ENCODE assay signal across 8 cellular contexts in the genomic region with DNA sequence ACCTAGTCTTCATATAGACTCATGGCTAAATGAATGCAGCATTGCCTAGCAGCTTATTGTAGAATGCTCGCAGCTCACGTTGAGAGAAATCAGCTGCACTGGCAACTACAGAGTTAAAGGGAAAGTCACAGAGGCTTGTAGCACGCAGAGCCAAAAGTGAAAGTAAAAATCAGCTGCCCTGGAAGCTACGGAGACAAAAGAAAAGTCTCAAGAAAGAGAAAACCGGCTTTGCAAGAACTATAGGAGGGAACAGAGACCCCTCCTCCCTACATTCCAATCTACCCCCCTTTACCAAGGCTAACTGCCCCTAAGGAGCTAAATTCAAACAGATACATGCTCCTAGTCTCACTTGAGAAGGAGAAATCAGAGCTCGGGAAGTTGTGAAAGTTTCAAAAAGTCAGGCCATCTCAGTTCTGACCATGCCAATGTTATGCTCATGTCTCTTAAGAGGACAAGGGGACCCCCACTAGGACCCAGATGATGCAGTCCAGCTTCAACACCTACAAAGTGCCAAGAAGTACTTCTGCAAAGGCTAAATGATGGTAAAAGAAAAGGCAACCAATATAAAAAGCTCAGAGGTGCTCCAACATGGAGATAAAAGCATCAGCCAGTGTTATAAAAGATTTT.
DNase-seq lines count a peak whose midpoint lies in the region; ATAC-seq and TF ChIP-seq lines count a peak whose summit lies in the region.

No MANE protein-coding gene starts in this region.

- peak overlapping the region; percentile 83 for H3K4me3 Mint-ChIP-seq in activated T-helper 2 cell treated with anti-CD3 and anti-CD28 coated beads, Interferon-gamma antibody, Interleukin-2, Interleukin-4, amounts not matched to agents 10 μg/mL and 5 μg/mL and 100 μg/mL, durations not matched to agents 14 hours and 24 hours and 36 hours (ENCODE audit: low read depth)

- H3K27me3 ChIP-seq in DND-41 (ENCODE audit: insufficient read depth, low read length, poor library complexity) (no peaks in the 10 kb centered on the region), Karpas-422 (ENCODE audit: low read length) (no peaks in the 10 kb centered on the region)

- H3K36me3 ChIP-seq in DND-41 (ENCODE audit: insufficient read depth, low read length) (no peaks in the 10 kb centered on the region), Karpas-422 (ENCODE audit: insufficient read depth, low read length) (no peaks in the 10 kb centered on the region)

- H3K9me2 ChIP-seq in Karpas-422 (replicated peaks; ENCODE audit: insufficient read depth, low read length) = no peaks in the 10 kb centered on the region

- H3K4me3 ChIP-seq in DND-41 (ENCODE audit: low read depth in 1 of 2, low read length in 2 of 2) (peak overlapping the region in 1 of 2 experiments; percentile 54; a peak in 3 of 4 replicates), Karpas-422 (ENCODE audit: low read length) (no peak overlapping the region)

- H3K27ac ChIP-seq in DND-41 (ENCODE audit: low read length) (peak overlapping the region; percentile 93), Karpas-422 (ENCODE audit: low read length) (no peak overlapping the region)

- H3K9ac ChIP-seq in DND-41 (ENCODE audit: low read depth, low read length) = peak overlapping the region; percentile 63
- H3K9ac ChIP-seq in Karpas-422 (ENCODE audit: low read length) = no peak overlapping the region

- DNase-seq in DND-41 = peak; percentile 60
- no peak for DNase-seq in activated T-helper 2 cell treated with anti-CD3 and anti-CD28 coated beads, Interferon-gamma antibody, Interleukin-2, Interleukin-4, amounts not matched to agents 10 μg/mL and 5 μg/mL and 100 μg/mL, durations not matched to agents 14 hours and 24 hours and 36 hours (ENCODE audit: low spot score)
- DNase-seq in medulla oblongata (ENCODE audit: extremely low spot score) = peak; percentile 23
- DNase-seq in Karpas-422 = no peak

- H3K36me3 Mint-ChIP-seq in activated T-helper 2 cell treated with anti-CD3 and anti-CD28 coated beads, Interferon-gamma antibody, Interleukin-2, Interleukin-4, amounts not matched to agents 10 μg/mL and 5 μg/mL and 100 μg/mL, durations not matched to agents 14 hours and 24 hours and 36 hours (ENCODE audit: low read depth) = no peaks in the 10 kb centered on the region

- H3K4me1 Mint-ChIP-seq in activated T-helper 2 cell treated with anti-CD3 and anti-CD28 coated beads, Interferon-gamma antibody, Interleukin-2, Interleukin-4, amounts not matched to agents 10 μg/mL and 5 μg/mL and 100 μg/mL, durations not matched to agents 14 hours and 24 hours and 36 hours (ENCODE audit: low read depth) = peaks cover 22% of the 10 kb centered on the region

- H3K9me3 Mint-ChIP-seq in activated T-helper 2 cell treated with anti-CD3 and anti-CD28 coated beads, Interferon-gamma antibody, Interleukin-2, Interleukin-4, amounts not matched to agents 10 μg/mL and 5 μg/mL and 100 μg/mL, durations not matched to agents 14 hours and 24 hours and 36 hours = no peaks in the 10 kb centered on the region

- ATAC-seq in DND-41 (ENCODE audit: insufficient read depth, low read depth) (peak; percentile 89), HG02610 (IDR thresholded peaks at IDR 0.05; ENCODE audit: unreplicated experiment) (peak; percentile 90), SK-N-SH treated with all-trans-retinoic acid at 6 μM for 48 hours (no peak), GM18907 (IDR thresholded peaks at IDR 0.05; ENCODE audit: unreplicated experiment) (no peak), GM18873 (IDR thresholded peaks at IDR 0.05; ENCODE audit: low FRiP score, unreplicated experiment) (no peak)

- H3K4me2 ChIP-seq in DND-41 (ENCODE audit: insufficient read depth, low read length) (peak overlapping the region; percentile 67), Karpas-422 (ENCODE audit: low read depth, low read length, poor library complexity, severe bottlenecking) (no peak overlapping the region)

- H4K20me1 ChIP-seq in DND-41 (ENCODE audit: insufficient read depth, low read length) (no peaks in the 10 kb centered on the region), Karpas-422 (ENCODE audit: insufficient read depth, low read depth, low read length) (no peaks in the 10 kb centered on the region)

- H3K4me1 ChIP-seq in DND-41 (ENCODE audit: insufficient read depth, low read length) (peaks cover 41% of the 10 kb centered on the region), Karpas-422 (ENCODE audit: low read length) (no peaks in the 10 kb centered on the region)

- H3K27me3 Mint-ChIP-seq in activated T-helper 2 cell treated with anti-CD3 and anti-CD28 coated beads, Interferon-gamma antibody, Interleukin-2, Interleukin-4, amounts not matched to agents 10 μg/mL and 5 μg/mL and 100 μg/mL, durations not matched to agents 14 hours and 24 hours and 36 hours (ENCODE audit: low read depth) = no peaks in the 10 kb centered on the region

- TF ChIP-seq CTCF in DND-41 (IDR thresholded peaks at IDR 0.05; ENCODE audit: borderline replicate concordance, extremely low read depth, low read length, poor library complexity, severe bottlenecking) = no peak

- H3K79me2 ChIP-seq in DND-41 (ENCODE audit: insufficient read depth, low read length) (no peaks in the 10 kb centered on the region), Karpas-422 (ENCODE audit: low read length) (no peaks in the 10 kb centered on the region)

- peak overlapping the region; percentile 87 for H3K27ac Mint-ChIP-seq in activated T-helper 2 cell treated with anti-CD3 and anti-CD28 coated beads, Interferon-gamma antibody, Interleukin-2, Interleukin-4, amounts not matched to agents 10 μg/mL and 5 μg/mL and 100 μg/mL, durations not matched to agents 14 hours and 24 hours and 36 hours

- intact Hi-C loops in activated T-helper 2 cell treated with anti-CD3 and anti-CD28 coated beads, Interferon-gamma antibody, Interleukin-2, Interleukin-4, amounts not matched to agents 10 μg/mL and 5 μg/mL and 100 μg/mL, durations not matched to agents 14 hours and 24 hours and 36 hours (cut with micrococcal nuclease) = loop anchor here (5.0 kb wide), 1 partner anchor 33 kb away; no protein-coding TSS in a partner anchor

- H2AFZ ChIP-seq in DND-41 (ENCODE audit: low read depth, low read length) = peak overlapping the region; percentile 77
- H2AFZ ChIP-seq in Karpas-422 (ENCODE audit: low read length) = no peak overlapping the region

- H3K9me3 ChIP-seq in DND-41 (ENCODE audit: insufficient read depth, low read length, severe bottlenecking) (no peaks in the 10 kb centered on the region), Karpas-422 (ENCODE audit: low read length) (no peaks in the 10 kb centered on the region)

TF ChIP-seq in SK-N-SH treated with all-trans-retinoic acid at 6 μM for 48 hours, 23 proteins besides CTCF, POLR2A, EP300 and RAD21 (continues in another document):
- no peak for TF ChIP-seq ZFP3 (CRISPR knock-in tag; IDR thresholded peaks at IDR 0.05)
- TF ChIP-seq ISL1 (CRISPR knock-in tag; IDR thresholded peaks at IDR 0.05) = no peak
- TF ChIP-seq ZC3H10 (CRISPR knock-in tag; IDR thresholded peaks at IDR 0.05) = no peak
- TF ChIP-seq, protein P1, sequence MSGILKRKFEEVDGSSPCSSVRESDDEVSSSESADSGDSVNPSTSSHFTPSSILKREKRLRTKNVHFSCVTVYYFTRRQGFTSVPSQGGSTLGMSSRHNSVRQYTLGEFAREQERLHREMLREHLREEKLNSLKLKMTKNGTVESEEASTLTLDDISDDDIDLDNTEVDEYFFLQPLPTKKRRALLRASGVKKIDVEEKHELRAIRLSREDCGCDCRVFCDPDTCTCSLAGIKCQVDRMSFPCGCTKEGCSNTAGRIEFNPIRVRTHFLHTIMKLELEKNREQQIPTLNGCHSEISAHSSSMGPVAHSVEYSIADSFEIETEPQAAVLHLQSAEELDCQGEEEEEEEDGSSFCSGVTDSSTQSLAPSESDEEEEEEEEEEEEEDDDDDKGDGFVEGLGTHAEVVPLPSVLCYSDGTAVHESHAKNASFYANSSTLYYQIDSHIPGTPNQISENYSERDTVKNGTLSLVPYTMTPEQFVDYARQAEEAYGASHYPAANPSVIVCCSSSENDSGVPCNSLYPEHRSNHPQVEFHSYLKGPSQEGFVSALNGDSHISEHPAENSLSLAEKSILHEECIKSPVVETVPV (CRISPR knock-in tag; IDR thresholded peaks at IDR 0.05) = no peak
- no peak for TF ChIP-seq ZNF70 (CRISPR knock-in tag; IDR thresholded peaks at IDR 0.05)
- TF ChIP-seq BACH2 (CRISPR knock-in tag; IDR thresholded peaks at IDR 0.05; ENCODE audit: borderline replicate concordance) = no peak
- no peak for TF ChIP-seq ZNF8 (CRISPR knock-in tag; IDR thresholded peaks at IDR 0.05)
- no peak for TF ChIP-seq CREB5 (CRISPR knock-in tag; IDR thresholded peaks at IDR 0.05; ENCODE audit: low read depth)
- TF ChIP-seq, protein P2, sequence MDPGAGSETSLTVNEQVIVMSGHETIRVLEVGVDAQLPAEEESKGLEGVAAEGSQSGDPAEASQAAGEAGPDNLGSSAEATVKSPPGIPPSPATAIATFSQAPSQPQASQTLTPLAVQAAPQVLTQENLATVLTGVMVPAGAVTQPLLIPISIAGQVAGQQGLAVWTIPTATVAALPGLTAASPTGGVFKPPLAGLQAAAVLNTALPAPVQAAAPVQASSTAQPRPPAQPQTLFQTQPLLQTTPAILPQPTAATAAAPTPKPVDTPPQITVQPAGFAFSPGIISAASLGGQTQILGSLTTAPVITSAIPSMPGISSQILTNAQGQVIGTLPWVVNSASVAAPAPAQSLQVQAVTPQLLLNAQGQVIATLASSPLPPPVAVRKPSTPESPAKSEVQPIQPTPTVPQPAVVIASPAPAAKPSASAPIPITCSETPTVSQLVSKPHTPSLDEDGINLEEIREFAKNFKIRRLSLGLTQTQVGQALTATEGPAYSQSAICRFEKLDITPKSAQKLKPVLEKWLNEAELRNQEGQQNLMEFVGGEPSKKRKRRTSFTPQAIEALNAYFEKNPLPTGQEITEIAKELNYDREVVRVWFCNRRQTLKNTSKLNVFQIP (CRISPR knock-in tag; IDR thresholded peaks at IDR 0.05; ENCODE audit: borderline replicate concordance, low read depth) = no peak
- no peak for TF ChIP-seq OSR1 (CRISPR knock-in tag; IDR thresholded peaks at IDR 0.05)
- no peak for TF ChIP-seq GLIS3 (CRISPR knock-in tag; IDR thresholded peaks at IDR 0.05)
- TF ChIP-seq TOX (CRISPR knock-in tag; IDR thresholded peaks at IDR 0.05; ENCODE audit: borderline replicate concordance) = no peak
- no peak for TF ChIP-seq RARB (CRISPR knock-in tag; IDR thresholded peaks at IDR 0.05)

Comparison
In these comparisons a context has a peak if more than half of its experiments do, and no peak if none do; other contexts are left out.
1. ATAC-seq: peak in DND-41 (single experiment) and HG02610 (single experiment); none in SK-N-SH treated with all-trans-retinoic acid at 6 μM for 48 hours (single experiment), GM18907 (single experiment) and GM18873 (single experiment).
2. DNase-seq: peak in DND-41 (single experiment) and medulla oblongata (single experiment); none in activated T-helper 2 cell treated with anti-CD3 and anti-CD28 coated beads, Interferon-gamma antibody, Interleukin-2, Interleukin-4, amounts not matched to agents 10 μg/mL and 5 μg/mL and 100 μg/mL, durations not matched to agents 14 hours and 24 hours and 36 hours (single experiment) and Karpas-422 (single experiment).